ENCODE assay signal across 12 cellular contexts in the genomic region with DNA sequence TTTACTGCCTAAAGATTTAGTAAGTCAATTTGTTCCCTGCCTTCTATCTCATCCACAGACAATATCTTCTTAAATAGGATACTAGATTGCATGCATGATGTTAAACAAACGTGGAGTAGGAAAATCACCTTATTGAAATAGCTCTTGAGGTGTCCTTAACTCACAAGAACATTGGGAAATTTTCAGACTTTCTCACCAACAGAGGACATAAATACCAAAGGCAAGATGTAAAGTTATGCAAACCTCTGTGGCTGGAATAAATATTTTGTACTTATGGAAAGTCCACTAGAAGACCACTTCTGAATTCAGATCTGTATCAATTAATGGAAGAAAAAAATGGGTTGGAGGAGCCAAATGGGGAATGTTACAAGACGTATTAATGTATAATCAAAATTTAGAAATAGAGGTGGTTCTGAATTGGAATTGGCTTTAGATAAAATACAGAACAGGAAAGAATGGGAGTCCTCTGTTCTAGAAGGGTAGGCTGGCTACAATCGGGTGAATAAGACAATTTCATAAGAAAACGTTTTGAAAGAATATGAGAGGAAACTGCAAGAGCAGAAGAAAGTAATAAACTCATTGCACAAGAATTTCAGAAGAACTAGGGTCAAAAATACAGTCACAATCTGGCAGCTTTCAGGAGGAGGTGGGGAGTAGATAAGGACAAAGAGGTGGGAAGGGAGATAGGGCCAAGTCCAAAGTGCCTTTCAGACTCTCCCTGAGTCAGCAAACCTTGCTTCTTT.
DNase-seq lines count a peak whose midpoint lies in the region; TF ChIP-seq lines count a peak whose summit lies in the region.
"Had no signal": no experiment of that assay in that cellular context is flagged by ENCODE, and none has a peak within 500 bp of the region (broad histone marks: within the 10 kb centered on the region; RNA-seq: fewer than 3 reads in every experiment).

No MANE protein-coding gene starts in this region.

- no peak for TF ChIP-seq CTCF in fibroblast of pulmonary artery (IDR thresholded peaks at IDR 0.05; ENCODE audit: low read length, missing control alignments)

- no peak overlapping the region for H3K4me3 ChIP-seq in fibroblast of pulmonary artery (replicated peaks; ENCODE audit: low read depth, low read length)
- H3K4me3 ChIP-seq in skeletal muscle cell (ENCODE audit: low read depth, low read length) = no peak overlapping the region

- peak; percentile 52 for DNase-seq in HCEC 1CT
- peak; percentile 69 for DNase-seq in SKM-1 (lab: John Stamatoyannopoulos, UW; ENCODE audit: unreplicated experiment)
- peak; percentile 96 for DNase-seq in fibroblast of pulmonary artery (ENCODE audit: low read depth)
- peak; percentile 60 for DNase-seq in skeletal muscle cell (ENCODE audit: low read depth)
- no peak for DNase-seq in COLO829 (ENCODE audit: low spot score)
- DNase-seq in pons (ENCODE audit: low spot score) = no peak
- DNase-seq in NCI-H1105 (lab: John Stamatoyannopoulos, UW) = no peak
- DNase-seq in GF-D8 (lab: John Stamatoyannopoulos, UW) = no peak
- DNase-seq: glutamatergic neuron, H7, midbrain, NCI-H1417 treated with DMSO at 0.1 percent for 48 hours had no signal

Comparison
In these comparisons a context has a peak if more than half of its experiments do, and no peak if none do; other contexts are left out.
1. DNase-seq: peak in HCEC 1CT (single experiment), SKM-1 (single experiment), fibroblast of pulmonary artery (single experiment) and skeletal muscle cell (single experiment); none in COLO829 (single experiment), pons (single experiment), NCI-H1105 (single experiment) and GF-D8 (single experiment).